Comparison of ENCODE assay signal across 14 cellular contexts in genomic region chr19:18053571-18054219, GRCh38. TPM values are rescaled to one million over a fixed set of nuclear protein-coding genes. Genes with fewer than 3 reads are reported as not detected.
DNase-seq lines count a peak whose midpoint lies in the region; TF ChIP-seq lines count a peak whose summit lies in the region.
"Had no signal": no experiment of that assay in that cellular context is flagged by ENCODE, and none has a peak within 500 bp of the region (broad histone marks: within the 10 kb centered on the region; RNA-seq: fewer than 3 reads in every experiment).

No MANE protein-coding gene starts in this region.

- no peaks in the 10 kb centered on the region for H4K20me1 ChIP-seq in OCI-LY1 (ENCODE audit: insufficient read depth, low read length)

- H3K4me1 ChIP-seq in OCI-LY1 (ENCODE audit: insufficient read depth, low read length, severe bottlenecking), result peaks cover 20% of the 10 kb centered on the region
- peaks cover 6% of the 10 kb centered on the region for H3K4me1 ChIP-seq in A673 (ENCODE audit: insufficient read depth, low read length, poor library complexity, severe bottlenecking)

- POLR2A ChIA-PET in A673 (lab: Charles Lee; ENCODE audit: low non-redundant PET), result no interaction called here

- no peak overlapping the region for H2AFZ ChIP-seq in OCI-LY1 (ENCODE audit: low read length)

- H3K27ac ChIP-seq in OCI-LY1 (ENCODE audit: low read depth, low read length, poor library complexity, severe bottlenecking) (peak overlapping the region; percentile 3), A673 (ENCODE audit: low read depth, low read length, poor library complexity, severe bottlenecking) (no peak overlapping the region)

- DNase-seq in EL (peak; percentile 54), dedifferentiated amniotic fluid mesenchymal stem cell (ENCODE audit: extremely low spot score) (peak; percentile 26), non-pigmented ciliary epithelial cell (ENCODE audit: low read depth) (peak; percentile 22), ureter (ENCODE audit: low spot score) (no peak), A673 (ENCODE audit: low spot score) (no peak), NCI-H526 treated with DMSO at 0.1 percent for 48 hours (lab: John Stamatoyannopoulos, UW) (no peak), NCI-H146 treated with DMSO at 0.1 percent for 48 hours (lab: John Stamatoyannopoulos, UW; ENCODE audit: unreplicated experiment) (no peak)
- DNase-seq: activated CD4-positive, alpha-beta T cell treated with anti-CD3 and anti-CD28 coated beads for 48 hours; body of pancreas; CD8-positive, alpha-beta T cell; effector memory CD8-positive, alpha-beta T cell; hypothalamus had no signal

- no peak for TF ChIP-seq CTCF in OCI-LY1 (IDR thresholded peaks at IDR 0.05; ENCODE audit: low read length)
- TF ChIP-seq CTCF in A673 (conservative IDR thresholded peaks at IDR 0.05; ENCODE audit: low read depth, low read length), result no peak

- intact Hi-C loops in A673 (cut with micrococcal nuclease; ENCODE audit: unreplicated experiment), result loop anchor here (2.0 kb wide), 1 partner anchor 109 kb away; no protein-coding TSS in a partner anchor

- no peaks in the 10 kb centered on the region for H3K27me3 ChIP-seq in OCI-LY1 (ENCODE audit: insufficient read depth, low read length)
- no peaks in the 10 kb centered on the region for H3K27me3 ChIP-seq in A673 (replicated peaks; ENCODE audit: insufficient read depth, low read depth, low read length, poor library complexity)
- H3K27me3 ChIP-seq: body of pancreas had no signal

- no peaks in the 10 kb centered on the region for H3K9me2 ChIP-seq in OCI-LY1 (ENCODE audit: low read depth, low read length)

- H3K4me3 ChIP-seq in OCI-LY1 (ENCODE audit: low read depth, low read length, poor library complexity, severe bottlenecking) (no peak overlapping the region), A673 (ENCODE audit: low read depth, low read length, poor library complexity, severe bottlenecking) (no peak overlapping the region)
- H3K4me3 ChIP-seq: body of pancreas, skin epidermis had no signal

- no peak overlapping the region for H3K9ac ChIP-seq in OCI-LY1 (ENCODE audit: low read length)

- no peaks in the 10 kb centered on the region for H3K36me3 ChIP-seq in OCI-LY1 (ENCODE audit: insufficient read depth, low read length)
- H3K36me3 ChIP-seq in A673 (ENCODE audit: insufficient read depth, low read length, poor library complexity, severe bottlenecking), result no peaks in the 10 kb centered on the region

- CTCF ChIA-PET in A673 (lab: Charles Lee), result no interaction called here

- H3K79me2 ChIP-seq in OCI-LY1 (ENCODE audit: insufficient read depth, low read length), result no peaks in the 10 kb centered on the region

- H3K4me2 ChIP-seq in OCI-LY1 (ENCODE audit: low read length), result no peak overlapping the region

- H3F3A ChIP-seq in OCI-LY1 (ENCODE audit: insufficient read depth, low read length), result no peaks in the 10 kb centered on the region

- H3K9me3 ChIP-seq in OCI-LY1 (ENCODE audit: low read length) (no peaks in the 10 kb centered on the region), A673 (ENCODE audit: low read depth, low read length, poor library complexity, severe bottlenecking) (no peaks in the 10 kb centered on the region)
- H3K9me3 ChIP-seq: body of pancreas had no signal

- BruUV-seq in A673 (replicated peaks; lab: Mats Ljungman, UMichigan), result no TSS peak

RNA-seq across cellular contexts. Expression of gene IL12RB1, which starts 33.0 kb away (rescaled TPM):
- total RNA-seq in ureter, result 1.6 TPM
- total RNA-seq in A673 (2021), result not detected in 2 replicates

RNA-seq across cellular contexts. Expression of gene MAST3, which starts 43.9 kb away (rescaled TPM):
- total RNA-seq in ureter (12.4 TPM), A673 (2021) (5.1 and 7.9 TPM in 2 replicates)

RNA-seq across cellular contexts. Expression of gene ARRDC2, which starts 45.7 kb away (rescaled TPM):
- total RNA-seq in ureter (32.9 TPM), A673 (2021) (11.7 and 13.3 TPM in 2 replicates)

Comparison
In these comparisons a context has a peak if more than half of its experiments do, and no peak if none do; other contexts are left out.
1. DNase-seq: peak in EL (single experiment), dedifferentiated amniotic fluid mesenchymal stem cell (single experiment) and non-pigmented ciliary epithelial cell (single experiment); none in ureter (single experiment), A673 (single experiment), NCI-H526 treated with DMSO at 0.1 percent for 48 hours (single experiment) and NCI-H146 treated with DMSO at 0.1 percent for 48 hours (single experiment).